In genomic region chr5:168591302-168592013, GRCh38 we compare ENCODE assay signal across 11 cellular contexts.
"Had no signal": no experiment of that assay in that cellular context is flagged by ENCODE, and none has a peak within 500 bp of the region (broad histone marks: within the 10 kb centered on the region; RNA-seq: fewer than 3 reads in every experiment).

No MANE protein-coding gene starts in this region.

- H3K4me1 Mint-ChIP-seq: activated naive CD4-positive, alpha-beta T cell treated with anti-CD3 and anti-CD28 coated beads, Interleukin-2, amount 50 U/mL, for 24 hours; central memory CD8-positive, alpha-beta T cell; WTC11 had no signal

- ATAC-seq: WTC11 had no signal

- H3K9me3 ChIP-seq: body of pancreas, tibial artery, vagina had no signal

- H3K27ac Mint-ChIP-seq: activated naive CD4-positive, alpha-beta T cell treated with anti-CD3 and anti-CD28 coated beads, Interleukin-2, amount 50 U/mL, for 24 hours; WTC11 had no signal

- H3K36me3 ChIP-seq: tibial artery, vagina had no signal

- H3K4me3 Mint-ChIP-seq: activated naive CD4-positive, alpha-beta T cell treated with anti-CD3 and anti-CD28 coated beads, Interleukin-2, amount 50 U/mL, for 24 hours; central memory CD8-positive, alpha-beta T cell; WTC11 had no signal

- H3K9me3 Mint-ChIP-seq: activated naive CD4-positive, alpha-beta T cell treated with anti-CD3 and anti-CD28 coated beads, Interleukin-2, amount 50 U/mL, for 24 hours; central memory CD8-positive, alpha-beta T cell; WTC11 had no signal

- DNase-seq: activated CD4-positive, alpha-beta T cell treated with anti-CD3 and anti-CD28 coated beads for 48 hours; amniotic stem cell; dermis blood vessel endothelial cell; retina; T-helper 1 cell; tibial artery had no signal

- H3K4me3 ChIP-seq: body of pancreas, tibial artery, vagina had no signal

- H3K36me3 Mint-ChIP-seq: activated naive CD4-positive, alpha-beta T cell treated with anti-CD3 and anti-CD28 coated beads, Interleukin-2, amount 50 U/mL, for 24 hours; WTC11 had no signal

- H3K4me1 ChIP-seq: tibial artery, vagina had no signal

- H3K27ac ChIP-seq: tibial artery, vagina had no signal

- H3K27me3 ChIP-seq: body of pancreas, vagina had no signal
